ENCODE assay signal across 9 cellular contexts in the genomic region with DNA sequence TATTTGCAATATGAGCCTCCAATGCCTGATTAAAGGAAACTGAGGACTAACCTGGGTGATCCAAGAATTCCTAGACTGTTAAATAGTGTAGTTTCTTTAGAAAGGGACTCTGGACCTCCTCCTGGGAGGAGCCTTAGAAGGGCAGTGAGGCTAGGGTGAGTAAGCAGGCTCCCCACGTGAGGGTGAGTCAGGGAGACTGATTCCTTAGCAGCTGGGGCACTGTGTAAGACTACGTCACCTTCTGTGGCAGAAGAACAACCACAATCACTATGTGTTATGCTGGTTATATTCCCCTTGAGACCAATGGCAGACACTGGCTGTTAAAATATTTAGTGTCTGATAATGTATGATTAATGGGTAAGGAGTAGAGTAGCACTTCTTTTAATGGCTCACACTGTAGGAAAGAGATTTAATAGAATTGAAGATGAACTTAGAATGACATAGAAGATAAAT. TPM values are rescaled to one million over a fixed set of nuclear protein-coding genes. Genes with fewer than 3 reads are reported as not detected.
DNase-seq lines count a peak whose midpoint lies in the region; ATAC-seq and TF ChIP-seq lines count a peak whose summit lies in the region.
"Had no signal": no experiment of that assay in that cellular context is flagged by ENCODE, and none has a peak within 500 bp of the region (broad histone marks: within the 10 kb centered on the region; RNA-seq: fewer than 3 reads in every experiment).

No MANE protein-coding gene starts in this region.

- no peak overlapping the region for H3K27ac Mint-ChIP-seq in CD14-positive monocyte
- H3K27ac Mint-ChIP-seq in activated B cell treated with CpG ODN at 0.5 μM for 24 hours, result no peak overlapping the region

- H3K9me3 Mint-ChIP-seq in CD14-positive monocyte (peaks cover 0 to 5% (median 1%) of the 10 kb centered on the region in 7 donors), activated B cell treated with CpG ODN at 0.5 μM for 24 hours (no peaks in the 10 kb centered on the region)

- H3K36me3 Mint-ChIP-seq in CD14-positive monocyte (no peaks in the 10 kb centered on the region), activated B cell treated with CpG ODN at 0.5 μM for 24 hours (ENCODE audit: low read depth) (no peaks in the 10 kb centered on the region)

- H3K4me1 Mint-ChIP-seq in CD14-positive monocyte (no peaks in the 10 kb centered on the region), activated B cell treated with CpG ODN at 0.5 μM for 24 hours (no peaks in the 10 kb centered on the region)

- H3K4me1 ChIP-seq in foreskin keratinocyte, result peaks cover 28% of the 10 kb centered on the region

- H3K27ac ChIP-seq in foreskin keratinocyte, result peak overlapping the region; percentile 98

- H3K27me3 Mint-ChIP-seq in CD14-positive monocyte (ENCODE audit: low read depth in 3 of 3) (peaks cover 0 to 9% (median 6%) of the 10 kb centered on the region in 3 donors), activated B cell treated with CpG ODN at 0.5 μM for 24 hours (peaks cover 27% of the 10 kb centered on the region)

- ATAC-seq in GM19397 (IDR thresholded peaks at IDR 0.05; ENCODE audit: unreplicated experiment) (peak; percentile 71), HG03457 (IDR thresholded peaks at IDR 0.05; ENCODE audit: unreplicated experiment) (peak; percentile 80), activated B cell treated with CpG ODN at 0.5 μM for 24 hours (ENCODE audit: low read depth) (peak; percentile 77), foreskin keratinocyte (peak; percentile 99)

- H3K4me3 Mint-ChIP-seq in CD14-positive monocyte (no peak overlapping the region), activated B cell treated with CpG ODN at 0.5 μM for 24 hours (no peak overlapping the region)

- DNase-seq in CD14-positive monocyte (ENCODE audit: low spot score) (peak; percentile 56), activated B cell treated with CpG ODN at 0.5 μM for 24 hours (no peak), foreskin keratinocyte (peak; percentile 98 to 99), NCI-H187 (lab: John Stamatoyannopoulos, UW) (no peak), NCI-H146 (lab: John Stamatoyannopoulos, UW) (no peak)
- DNase-seq in stimulated activated CD4-positive, alpha-beta T cell treated with anti-CD3 and anti-CD28 coated beads, Interleukin-1b, Interleukin-23, amount 100 ng/mL, for 48 hours, result peak; percentile 76

- CTCF ChIA-PET in activated B cell treated with CpG ODN at 0.5 μM for 24 hours (lab: Charles Lee), result no interaction called here

- intact Hi-C loops in CD14-positive monocyte (cut with micrococcal nuclease) (no loop called here), activated B cell treated with CpG ODN at 0.5 μM for 24 hours (cut with micrococcal nuclease) (no loop called here)

- POLR2A ChIA-PET in activated B cell treated with CpG ODN at 0.5 μM for 24 hours (lab: Charles Lee), result no interaction called here

- TF ChIP-seq CTCF in CD14-positive monocyte (IDR thresholded peaks at IDR 0.05) (no peak), activated B cell treated with CpG ODN at 0.5 μM for 24 hours (IDR thresholded peaks at IDR 0.05) (no peak), foreskin keratinocyte (conservative IDR thresholded peaks at IDR 0.05) (no peak)

- H3K27me3 ChIP-seq in foreskin keratinocyte, result no peaks in the 10 kb centered on the region

RNA-seq across cellular contexts. Expression of gene SYT14, which starts 53.3 kb away (rescaled TPM):
- polyA plus RNA-seq in CD14-positive monocyte (not detected), foreskin keratinocyte (0.48 and 0.97 TPM in 2 replicates)
- total RNA-seq in activated B cell treated with CpG ODN at 0.5 μM for 24 hours (not detected in 2 replicates), foreskin keratinocyte (4.1 and 7.1 TPM in 2 replicates)
- total RNA-seq: liver had no signal
- polyA plus RNA-seq: liver had no signal

RNA-seq across cellular contexts. Expression of gene UTP25, which starts 56.9 kb away (rescaled TPM):
- 1 to 10 TPM in 1 of 2 donors, under 1 TPM in 1; 0.98 to 1.1 TPM for polyA plus RNA-seq in CD14-positive monocyte
- total RNA-seq in activated B cell treated with CpG ODN at 0.5 μM for 24 hours, result 13.3 and 15.4 TPM in 2 replicates
- 9.0 and 9.2 TPM in 2 replicates for total RNA-seq in foreskin keratinocyte
- polyA plus RNA-seq in foreskin keratinocyte, result 3.2 and 3.7 TPM in 2 replicates

Comparison
In these comparisons a context has a peak if more than half of its experiments do, and no peak if none do; other contexts are left out.
1. DNase-seq: peak in CD14-positive monocyte (single experiment), foreskin keratinocyte (2 of 2) and stimulated activated CD4-positive, alpha-beta T cell treated with anti-CD3 and anti-CD28 coated beads, Interleukin-1b, Interleukin-23, amount 100 ng/mL, for 48 hours (single experiment); none in activated B cell treated with CpG ODN at 0.5 μM for 24 hours (single experiment), NCI-H187 (0 of 2) and NCI-H146 (single experiment).
2. Peak in every context shown above with its lines, with median percentiles within 50 percentile points of each other: ATAC-seq.